In the genomic region with DNA sequence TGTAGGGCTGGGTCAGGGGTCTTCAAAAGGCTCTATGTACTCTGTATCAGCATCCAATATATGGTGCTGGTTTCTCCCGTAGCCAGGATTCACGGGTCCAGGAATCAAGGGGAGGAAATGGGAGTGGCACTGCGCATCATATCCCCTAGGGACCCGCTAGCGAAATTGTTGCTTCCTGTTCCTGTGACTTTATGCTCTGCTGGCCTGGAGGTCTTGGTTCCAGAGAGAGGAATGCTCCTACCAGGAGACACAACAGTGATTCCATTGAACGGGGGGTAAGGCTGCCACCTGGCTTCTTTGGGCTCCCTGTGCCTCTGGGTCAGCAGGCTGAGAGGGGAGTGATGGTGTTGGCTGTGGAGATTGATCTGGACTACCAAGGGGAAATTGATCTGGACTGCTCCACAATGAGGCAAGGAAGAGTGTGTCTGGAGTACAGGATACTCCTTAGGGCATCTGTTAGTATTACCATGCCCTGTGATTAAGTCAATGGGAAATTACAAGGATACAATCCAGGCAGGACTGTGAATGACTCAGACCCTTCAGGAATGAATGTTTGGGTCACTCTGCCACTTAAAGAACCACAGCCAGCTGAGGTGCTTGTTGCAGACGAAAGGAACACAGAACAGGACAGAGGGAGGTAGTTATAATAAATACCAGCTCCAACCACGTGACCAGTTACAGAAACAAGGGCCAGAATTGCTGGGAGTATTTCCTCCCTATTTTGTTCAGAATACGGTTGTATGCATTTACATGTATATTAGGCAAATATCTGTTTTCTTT, we compare ENCODE assay signal across 8 cellular contexts. TPM values are rescaled to one million over a fixed set of nuclear protein-coding genes. Genes with fewer than 3 reads are reported as not detected.
A peak's percentile ranks its signal among the peaks of the same experiment; 100 is the strongest.
DNase-seq lines count a peak whose midpoint lies in the region; ATAC-seq and TF ChIP-seq lines count a peak whose summit lies in the region.

No MANE protein-coding gene starts in this region.

- no peak for TF ChIP-seq POLR2A in Peyer's patch (IDR thresholded peaks at IDR 0.05)
- peak; percentile 13 for TF ChIP-seq POLR2A in prostate gland (IDR thresholded peaks at IDR 0.05)

- ATAC-seq in GM18868 (IDR thresholded peaks at IDR 0.05; ENCODE audit: unreplicated experiment) = no peak
- ATAC-seq in HG03521 (IDR thresholded peaks at IDR 0.05; ENCODE audit: unreplicated experiment) = no peak

- 46% methylated on average over 9 of the region's 9 CpGs for WGBS in prostate gland

- TF ChIP-seq CTCF in Peyer's patch (IDR thresholded peaks at IDR 0.05) (no peak), prostate gland (IDR thresholded peaks at IDR 0.05) (no peak)

- H3K9me3 ChIP-seq in Peyer's patch (no peaks in the 10 kb centered on the region), prostate gland (no peaks in the 10 kb centered on the region)

- H3K4me1 ChIP-seq in Peyer's patch = peaks cover 3 to 37% (median 12%) of the 10 kb centered on the region in 4 donors
- H3K4me1 ChIP-seq in prostate gland (replicated peaks) = peaks cover 9% of the 10 kb centered on the region

- intact Hi-C loops in prostate gland (cut with DNase I) = no loop called here

- H3K27me3 ChIP-seq in Peyer's patch = no peaks in the 10 kb centered on the region
- no peaks in the 10 kb centered on the region for H3K27me3 ChIP-seq in prostate gland (replicated peaks; ENCODE audit: insufficient read depth)

- peak overlapping the region in 3 of 4 donors; percentile 32 to 81 (median 71) for H3K27ac ChIP-seq in Peyer's patch
- peak overlapping the region in 1 of 2 donors; percentile 41 for H3K27ac ChIP-seq in prostate gland

- DNase-seq in DMS53 treated with DMSO at 0.1 percent for 48 hours (lab: John Stamatoyannopoulos, UW; ENCODE audit: unreplicated experiment) (peak; percentile 66), Peyer's patch (no peak), fibroblast of gingiva (ENCODE audit: low read depth) (peak; percentile 86), prostate gland (ENCODE audit: low spot score) (peak; percentile 61), retina (no peak), NCI-H82 (lab: John Stamatoyannopoulos, UW) (no peak)

- H3K4me3 ChIP-seq in Peyer's patch (no peak overlapping the region), prostate gland (no peak overlapping the region)

- H3K36me3 ChIP-seq in Peyer's patch = no peaks in the 10 kb centered on the region
- no peaks in the 10 kb centered on the region for H3K36me3 ChIP-seq in prostate gland

RNA-seq across cellular contexts. Expression of a gene that starts 10.2 kb away (rescaled TPM):
- total RNA-seq in Peyer's patch = 100 to 1,000 TPM in 2 of 4 donors, 10 to 100 TPM in 2; 69.3 to 168 (median 94.1) TPM
- 10 to 100 TPM; 29.0 to 57.1 TPM for total RNA-seq in prostate gland

Comparison
In these comparisons a context has a peak if more than half of its experiments do, and no peak if none do; other contexts are left out.
1. DNase-seq: peak in DMS53 treated with DMSO at 0.1 percent for 48 hours (single experiment), fibroblast of gingiva (single experiment) and prostate gland (single experiment); none in Peyer's patch (0 of 3), retina (single experiment) and NCI-H82 (single experiment).